Comparison of ENCODE assay signal across 16 cellular contexts in the genomic region with DNA sequence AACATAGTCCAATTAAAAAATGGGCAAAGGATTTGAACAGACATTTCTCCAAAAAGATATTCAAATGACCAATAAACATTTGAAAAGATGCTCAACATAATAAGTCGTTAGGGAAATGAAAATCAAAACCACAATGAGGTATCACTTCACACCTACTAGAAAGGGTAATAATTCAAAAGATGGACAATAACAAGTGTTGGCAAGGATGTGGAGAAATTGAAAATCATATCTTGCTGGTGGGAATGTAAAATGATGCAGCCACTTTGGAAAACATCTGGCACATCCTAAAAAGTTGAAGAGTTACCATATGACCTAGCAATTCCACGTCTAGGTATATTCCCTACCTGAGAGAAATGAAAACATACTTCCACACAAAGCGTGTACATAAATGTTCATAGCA. TPM values are rescaled to one million over a fixed set of nuclear protein-coding genes. Genes with fewer than 3 reads are reported as not detected.
A peak's percentile ranks its signal among the peaks of the same experiment; 100 is the strongest.
DNase-seq lines count a peak whose midpoint lies in the region; ATAC-seq and TF ChIP-seq lines count a peak whose summit lies in the region.
"Had no signal": no experiment of that assay in that cellular context is flagged by ENCODE, and none has a peak within 500 bp of the region (broad histone marks: within the 10 kb centered on the region; RNA-seq: fewer than 3 reads in every experiment).

No MANE protein-coding gene starts in this region.

- H3K4me1 ChIP-seq in Loucy (ENCODE audit: insufficient read depth, low read length, poor library complexity, severe bottlenecking), result peaks cover 28% of the 10 kb centered on the region
- H3K4me1 ChIP-seq in skeletal muscle satellite cell (ENCODE audit: control insufficient read depth, insufficient read depth, low read length), result peaks cover 13% of the 10 kb centered on the region
- H3K4me1 ChIP-seq in tibial nerve, result peaks cover 0 to 47% (median 10%) of the 10 kb centered on the region in 4 donors

- H3K9ac ChIP-seq in Loucy (ENCODE audit: low read depth, low read length, poor library complexity, severe bottlenecking) (no peak overlapping the region), skeletal muscle satellite cell (ENCODE audit: low read depth, low read length) (no peak overlapping the region)

- peak overlapping the region; percentile 29 for H3K4me3 ChIP-seq in Loucy (ENCODE audit: low read length, poor library complexity, severe bottlenecking)
- H3K4me3 ChIP-seq in skeletal muscle satellite cell (ENCODE audit: low read length), result no peak overlapping the region
- no peak overlapping the region for H3K4me3 ChIP-seq in tibial nerve

- H3K27ac ChIP-seq in tibial nerve, result no peak overlapping the region
- H3K27ac ChIP-seq: coronary artery, spleen, thoracic aorta had no signal

- H2AFZ ChIP-seq in Loucy (ENCODE audit: low read length), result no peak overlapping the region

- peaks cover 42% of the 10 kb centered on the region for H3K4me1 Mint-ChIP-seq in activated T-cell treated with anti-CD3 and anti-CD28 coated beads, Interleukin-2, amount 50 U/mL, for 24 hours (ENCODE audit: low read depth)
- peaks cover 29 to 48% of the 10 kb centered on the region in 2 donors for H3K4me1 Mint-ChIP-seq in effector memory CD8-positive, alpha-beta T cell (ENCODE audit: low read depth in 2 of 2)

- H3K36me3 Mint-ChIP-seq in activated T-cell treated with anti-CD3 and anti-CD28 coated beads, Interleukin-2, amount 50 U/mL, for 24 hours (ENCODE audit: low read depth), result peaks cover 34% of the 10 kb centered on the region
- peaks cover 15% of the 10 kb centered on the region for H3K36me3 Mint-ChIP-seq in effector memory CD8-positive, alpha-beta T cell (ENCODE audit: insufficient read depth)

- no peaks in the 10 kb centered on the region for H3K9me3 Mint-ChIP-seq in activated T-cell treated with anti-CD3 and anti-CD28 coated beads, Interleukin-2, amount 50 U/mL, for 24 hours
- H3K9me3 Mint-ChIP-seq in effector memory CD8-positive, alpha-beta T cell, result peaks cover 0 to 1% of the 10 kb centered on the region in 2 donors

- H3K4me2 ChIP-seq in Loucy (ENCODE audit: low read depth, low read length, poor library complexity, severe bottlenecking), result peak overlapping the region; percentile 98
- peak overlapping the region; percentile 84 for H3K4me2 ChIP-seq in skeletal muscle satellite cell (ENCODE audit: low read length)

- H3K27me3 ChIP-seq in Loucy (ENCODE audit: insufficient read depth, low read length, poor library complexity, severe bottlenecking), result peaks cover 24% of the 10 kb centered on the region
- no peaks in the 10 kb centered on the region for H3K27me3 ChIP-seq in skeletal muscle satellite cell (ENCODE audit: control insufficient read depth, insufficient read depth, low read length)
- H3K27me3 ChIP-seq in tibial nerve, result no peaks in the 10 kb centered on the region

- WGBS in tibial nerve, 2 donors, result 91 to 95% methylated on average over 3 of the region's 3 CpGs

- no peak overlapping the region for H3K27ac Mint-ChIP-seq in activated T-cell treated with anti-CD3 and anti-CD28 coated beads, Interleukin-2, amount 50 U/mL, for 24 hours
- no peak overlapping the region for H3K27ac Mint-ChIP-seq in effector memory CD8-positive, alpha-beta T cell

- H3K9me2 ChIP-seq in Loucy (replicated peaks; ENCODE audit: low read depth, low read length), result no peaks in the 10 kb centered on the region

- H3K79me2 ChIP-seq in Loucy (ENCODE audit: insufficient read depth, low read length), result peaks cover 65% of the 10 kb centered on the region

- no peak for TF ChIP-seq EP300 in tibial nerve (IDR thresholded peaks at IDR 0.05)

- ATAC-seq in effector memory CD8-positive, alpha-beta T cell (replicated peaks), result no peak
- ATAC-seq: left ventricle myocardium superior had no signal

- H3K36me3 ChIP-seq in Loucy (ENCODE audit: insufficient read depth, low read length), result no peaks in the 10 kb centered on the region
- H3K36me3 ChIP-seq in skeletal muscle satellite cell (ENCODE audit: insufficient read depth, low read length), result no peaks in the 10 kb centered on the region
- H3K36me3 ChIP-seq in tibial nerve, result peaks cover 0 to 3% (median 0%) of the 10 kb centered on the region in 3 donors
- H3K36me3 ChIP-seq: thoracic aorta had no signal

- H3K4me3 Mint-ChIP-seq in activated T-cell treated with anti-CD3 and anti-CD28 coated beads, Interleukin-2, amount 50 U/mL, for 24 hours, result peak overlapping the region; percentile 99
- H3K4me3 Mint-ChIP-seq in effector memory CD8-positive, alpha-beta T cell, result peak overlapping the region; percentile 35 to 94

- no peaks in the 10 kb centered on the region for H3F3A ChIP-seq in Loucy (ENCODE audit: low read depth)

- no peak for DNase-seq in activated T-cell treated with anti-CD3 and anti-CD28 coated beads, Interleukin-2, amount 50 U/mL, for 24 hours
- no peak for DNase-seq in activated T-cell treated with anti-CD3 and anti-CD28 coated beads, Interleukin-2, amount 50 U/mL, for 48 hours
- no peak for DNase-seq in effector memory CD8-positive, alpha-beta T cell
- DNase-seq in tibial nerve (ENCODE audit: low spot score in 2 of 2) (no peak), NCI-H2227 (lab: John Stamatoyannopoulos, UW; ENCODE audit: unreplicated experiment) (no peak), Kasumi-1 (lab: John Stamatoyannopoulos, UW) (no peak)
- DNase-seq: DMS53, left ventricle myocardium superior, NCI-H1092 treated with DMSO at 0.1 percent for 48 hours, NCI-H446, spleen, SW 1271 had no signal

- TF ChIP-seq POLR2A in tibial nerve (IDR thresholded peaks at IDR 0.05), result no peak

- H4K20me1 ChIP-seq in Loucy (ENCODE audit: insufficient read depth, low read length, poor library complexity, severe bottlenecking), result peaks cover 38% of the 10 kb centered on the region

- TF ChIP-seq CTCF in Loucy (conservative IDR thresholded peaks at IDR 0.05; ENCODE audit: low read length) (no peak), tibial nerve (IDR thresholded peaks at IDR 0.05) (no peak)

- H3K27me3 Mint-ChIP-seq in activated T-cell treated with anti-CD3 and anti-CD28 coated beads, Interleukin-2, amount 50 U/mL, for 24 hours, result no peaks in the 10 kb centered on the region
- no peaks in the 10 kb centered on the region for H3K27me3 Mint-ChIP-seq in effector memory CD8-positive, alpha-beta T cell

- H3K9me3 ChIP-seq in Loucy (ENCODE audit: insufficient read depth, low read depth, low read length) (no peaks in the 10 kb centered on the region; the same call in 1 of the 2 replicates), skeletal muscle satellite cell (replicated peaks; ENCODE audit: low read length) (no peaks in the 10 kb centered on the region), tibial nerve (no peaks in the 10 kb centered on the region)
- H3K9me3 ChIP-seq: spleen, thoracic aorta had no signal

RNA-seq across cellular contexts. Expression of gene COX16, which starts 1.9 kb away (rescaled TPM):
- total RNA-seq in skeletal muscle satellite cell (2012; rRNA removed), result 51.5 and 59.2 TPM in 2 replicates
- 10 to 100 TPM; 20.0 to 42.9 (median 26.5) TPM for total RNA-seq in tibial nerve

RNA-seq across cellular contexts. Expression of gene SYNJ2BP, which starts 59.3 kb away (rescaled TPM):
- total RNA-seq in skeletal muscle satellite cell (2012; rRNA removed), result 14.2 and 16.0 TPM in 2 replicates
- total RNA-seq in tibial nerve, result 10 to 100 TPM; 17.4 to 28.8 (median 25.3) TPM
